ENCODE assay signal across 32 cellular contexts in the genomic region with DNA sequence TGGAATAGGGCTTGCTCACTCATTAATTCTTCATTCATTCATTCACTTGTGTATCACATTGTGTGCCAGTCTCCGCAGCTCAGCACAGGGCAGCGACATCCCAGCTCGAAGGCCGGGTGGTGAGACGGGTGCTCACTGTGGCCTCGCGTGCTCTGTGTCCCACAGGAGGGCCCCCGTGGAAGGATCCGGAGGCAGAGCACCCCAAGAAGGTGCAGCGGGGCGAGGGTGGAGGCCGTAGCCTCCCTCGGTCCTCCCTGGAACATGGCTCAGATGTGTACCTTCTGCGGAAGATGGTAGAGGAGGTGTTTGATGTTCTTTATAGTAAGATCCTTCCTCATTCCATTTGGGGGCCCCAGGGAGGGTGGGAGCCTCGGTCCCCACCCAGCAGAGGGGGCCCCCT.
"Had no signal": no experiment of that assay in that cellular context is flagged by ENCODE, and none has a peak within 500 bp of the region (broad histone marks: within the 10 kb centered on the region; RNA-seq: fewer than 3 reads in every experiment).

No MANE protein-coding gene starts in this region.

- H3K27me3 Mint-ChIP-seq: activated B cell treated with CpG ODN at 0.5 μM for 24 hours; activated CD8-positive, alpha-beta T cell treated with anti-CD3 and anti-CD28 coated beads for 36 hours; activated naive CD8-positive, alpha-beta T cell; activated T-helper 17 cell treated with anti-CD3 and anti-CD28 coated beads, Interleukin-2, amount 50 U/mL, for 72 hours; T-cell had no signal

- H3K27ac ChIP-seq: brain microvascular endothelial cell, foreskin keratinocyte, gastroesophageal sphincter, WERI-Rb-1 had no signal

- H3K36me3 Mint-ChIP-seq: activated naive CD8-positive, alpha-beta T cell; T-cell had no signal

- H3K9me3 ChIP-seq: esophagus muscularis mucosa, gastroesophageal sphincter had no signal

- ATAC-seq: activated CD4-positive, CD25-positive, alpha-beta regulatory T cell treated with anti-CD3 and anti-CD28 coated beads, Interleukin-2, amount 50 U/mL, for 24 hours; activated CD8-positive, alpha-beta T cell treated with anti-CD3 and anti-CD28 coated beads for 36 hours; activated T-cell treated with anti-CD3 and anti-CD28 coated beads, Interleukin-2, amount 50 U/mL, for 4 hours; activated T-helper 17 cell treated with anti-CD3 and anti-CD28 coated beads, Interleukin-2, amount 50 U/mL, for 72 hours; effector memory CD8-positive, alpha-beta T cell; foreskin keratinocyte; gastroesophageal sphincter; T-cell had no signal

- FAIRE-seq: astrocyte, bronchial epithelial cell, colon had no signal

- H3K9me3 Mint-ChIP-seq: activated CD8-positive, alpha-beta T cell treated with anti-CD3 and anti-CD28 coated beads for 36 hours; activated T-cell treated with anti-CD3 and anti-CD28 coated beads, Interleukin-2, amount 50 U/mL, for 4 hours; activated T-helper 17 cell treated with anti-CD3 and anti-CD28 coated beads, Interleukin-2, amount 50 U/mL, for 72 hours; effector memory CD8-positive, alpha-beta T cell; T-cell had no signal

- H3K4me3 Mint-ChIP-seq: activated B cell treated with CpG ODN at 0.5 μM for 24 hours; activated CD8-positive, alpha-beta T cell treated with anti-CD3 and anti-CD28 coated beads for 36 hours; activated naive CD8-positive, alpha-beta T cell; activated T-cell treated with anti-CD3 and anti-CD28 coated beads, Interleukin-2, amount 50 U/mL, for 4 hours; activated T-helper 17 cell treated with anti-CD3 and anti-CD28 coated beads, Interleukin-2, amount 50 U/mL, for 72 hours; effector memory CD8-positive, alpha-beta T cell; T-cell; T-helper 1 cell treated with Interleukin-12 subunit alpha and Interleukin-12 subunit beta and Interleukin-4 antibody, amounts not matched to agents 30 μg/mL and 1 μg/mL, for 36 hours had no signal

- H3K27me3 ChIP-seq: brain microvascular endothelial cell, esophagus muscularis mucosa, foreskin keratinocyte, gastroesophageal sphincter had no signal

- H3K4me3 ChIP-seq: esophagus muscularis mucosa, gastroesophageal sphincter had no signal

- DNase-seq: activated B cell treated with CpG ODN at 0.5 μM for 24 hours; activated CD4-positive, alpha-beta T cell treated with anti-CD3 and anti-CD28 coated beads for 48 hours; activated CD4-positive, alpha-beta T cell treated with anti-CD3 and anti-CD28 coated beads, Interleukin-2, amount 50 U/mL, for 1 hour; activated CD4-positive, alpha-beta T cell treated with anti-CD3 and anti-CD28 coated beads, Interleukin-2, amount 50 U/mL, for 48 hours; activated CD8-positive, alpha-beta memory T cell treated with anti-CD3 and anti-CD28 coated beads for 24 hours; activated CD8-positive, alpha-beta T cell treated with anti-CD3 and anti-CD28 coated beads for 36 hours; activated effector memory CD4-positive, alpha-beta T cell treated with Interleukin-2 at 50 U/mL for 16 hours; activated gamma-delta T cell treated with Interleukin-2 at 50 U/mL for 16 hours; activated naive CD4-positive, alpha-beta T cell treated with anti-CD3 and anti-CD28 coated beads, Interleukin-2, amount 50 U/mL, for 16 hours; activated naive CD4-positive, alpha-beta T cell treated with Interleukin-2 at 50 U/mL for 16 hours; activated T-cell treated with anti-CD3 and anti-CD28 coated beads, Interleukin-2, amount 50 U/mL, for 4 hours; amniotic stem cell; anterior cingulate cortex; brain microvascular endothelial cell; cortex of kidney; dermis blood vessel endothelial cell; effector CD4-positive, alpha-beta T cell; effector memory CD8-positive, alpha-beta T cell; erythroblast; foreskin keratinocyte; T-cell; T-helper 9 cell; WERI-Rb-1 had no signal

- H3K27ac Mint-ChIP-seq: activated B cell treated with CpG ODN at 0.5 μM for 24 hours; activated CD8-positive, alpha-beta T cell treated with anti-CD3 and anti-CD28 coated beads for 36 hours; activated naive CD8-positive, alpha-beta T cell; activated T-helper 17 cell treated with anti-CD3 and anti-CD28 coated beads, Interleukin-2, amount 50 U/mL, for 72 hours; effector memory CD8-positive, alpha-beta T cell; T-cell; T-helper 1 cell treated with Interleukin-12 subunit alpha and Interleukin-12 subunit beta and Interleukin-4 antibody, amounts not matched to agents 30 μg/mL and 1 μg/mL, for 36 hours had no signal

- H3K4me1 ChIP-seq: foreskin keratinocyte had no signal

- H3K4me1 Mint-ChIP-seq: activated B cell treated with CpG ODN at 0.5 μM for 24 hours; activated T-helper 17 cell treated with anti-CD3 and anti-CD28 coated beads, Interleukin-2, amount 50 U/mL, for 72 hours; T-cell had no signal
